In the genomic region with DNA sequence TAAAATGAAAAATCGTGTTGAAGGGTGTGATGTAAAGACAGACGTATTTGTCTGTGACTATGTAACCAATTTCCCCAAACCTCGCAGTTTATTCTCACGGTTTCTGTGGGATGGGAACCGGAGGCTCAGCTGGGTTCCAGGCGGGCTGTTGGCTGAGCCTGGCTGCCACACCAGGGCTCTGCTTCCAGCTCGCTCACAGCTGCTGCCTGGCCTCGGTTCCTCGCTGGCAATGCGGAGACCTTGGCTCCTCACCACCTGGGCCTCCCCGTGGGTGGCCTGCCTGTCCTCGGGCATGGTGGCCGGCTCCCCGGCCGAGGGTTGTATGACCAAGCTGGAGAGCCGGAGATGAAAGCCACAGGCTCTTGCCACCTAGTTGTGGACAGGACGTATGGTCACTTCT, we compare ENCODE assay signal across 14 cellular contexts.
DNase-seq lines count a peak whose midpoint lies in the region; ATAC-seq and TF ChIP-seq lines count a peak whose summit lies in the region.
"Had no signal": no experiment of that assay in that cellular context is flagged by ENCODE, and none has a peak within 500 bp of the region (broad histone marks: within the 10 kb centered on the region; RNA-seq: fewer than 3 reads in every experiment).

No MANE protein-coding gene starts in this region.

- H3K36me3 ChIP-seq in SJSA1 (no peaks in the 10 kb centered on the region), fibroblast of lung (ENCODE audit: control insufficient read depth, insufficient read depth, low read length) (no peaks in the 10 kb centered on the region)

- no peaks in the 10 kb centered on the region for H3K9me3 Mint-ChIP-seq in stimulated activated naive CD8-positive, alpha-beta T cell treated with anti-CD3 and anti-CD28 coated beads, Interleukin-15, amount 100 ng/mL, for 72 hours
- H3K9me3 Mint-ChIP-seq: CD8-positive, alpha-beta T cell had no signal

- no peak overlapping the region for H3K4me2 ChIP-seq in fibroblast of lung (ENCODE audit: extremely low read depth, insufficient read depth, low read length)
- H3K4me2 ChIP-seq: A549 had no signal

- peak overlapping the region; percentile 1 for H3K9ac ChIP-seq in fibroblast of lung (ENCODE audit: insufficient read depth, low read length)

- H3K4me1 Mint-ChIP-seq in stimulated activated naive CD8-positive, alpha-beta T cell treated with anti-CD3 and anti-CD28 coated beads, Interleukin-15, amount 100 ng/mL, for 72 hours = no peaks in the 10 kb centered on the region
- H3K4me1 Mint-ChIP-seq: CD14-positive monocyte had no signal

- H3K4me1 ChIP-seq in SJSA1 (replicated peaks) (peaks cover 79% of the 10 kb centered on the region), fibroblast of lung (ENCODE audit: control insufficient read depth, extremely low read depth, insufficient read depth, low read length) (peaks cover 21% of the 10 kb centered on the region)
- H3K4me1 ChIP-seq: A549 had no signal

- no peaks in the 10 kb centered on the region for H3K79me2 ChIP-seq in fibroblast of lung (ENCODE audit: control insufficient read depth, insufficient read depth, low read length)

- no peak for ATAC-seq in HG02610 (IDR thresholded peaks at IDR 0.05; ENCODE audit: unreplicated experiment)
- no peak for ATAC-seq in stimulated activated naive CD8-positive, alpha-beta T cell treated with anti-CD3 and anti-CD28 coated beads, Interleukin-15, amount 100 ng/mL, for 72 hours
- ATAC-seq: A549; CD8-positive, alpha-beta T cell; HCT116 had no signal

- no peak overlapping the region for H3K4me3 Mint-ChIP-seq in stimulated activated naive CD8-positive, alpha-beta T cell treated with anti-CD3 and anti-CD28 coated beads, Interleukin-15, amount 100 ng/mL, for 72 hours
- H3K4me3 Mint-ChIP-seq: CD14-positive monocyte; CD8-positive, alpha-beta T cell had no signal

- no peaks in the 10 kb centered on the region for H3K9me3 ChIP-seq in SJSA1 (replicated peaks)
- no peaks in the 10 kb centered on the region for H3K9me3 ChIP-seq in fibroblast of lung (ENCODE audit: control insufficient read depth, insufficient read depth, low read depth, low read length)
- H3K9me3 ChIP-seq: A549 had no signal

- H3K27ac ChIP-seq in SJSA1 = peak overlapping the region; percentile 56
- peak overlapping the region; percentile 53 for H3K27ac ChIP-seq in fibroblast of lung (ENCODE audit: insufficient read depth, low read length)
- H3K27ac ChIP-seq: A549 had no signal

- peaks cover 8% of the 10 kb centered on the region for H3K27me3 Mint-ChIP-seq in stimulated activated naive CD8-positive, alpha-beta T cell treated with anti-CD3 and anti-CD28 coated beads, Interleukin-15, amount 100 ng/mL, for 72 hours

- H3K27me3 ChIP-seq in SJSA1 (replicated peaks) (no peaks in the 10 kb centered on the region), fibroblast of lung (ENCODE audit: control insufficient read depth, insufficient read depth, low read length) (no peaks in the 10 kb centered on the region)

- TF ChIP-seq CTCF in fibroblast of lung (conservative IDR thresholded peaks at IDR 0.05 in 1 of 2, IDR thresholded peaks at IDR 0.05 in 1 of 2; ENCODE audit: low read depth in 1 of 2, low read length in 2 of 2) = no peak

- peak; percentile 43 for DNase-seq in G401 (ENCODE audit: low spot score)
- DNase-seq in SJSA1 (ENCODE audit: low read depth in 1 of 2, low spot score in 2 of 2) = peak; percentile 68 to 82
- DNase-seq in fibroblast of lung (ENCODE audit: low read depth in 2 of 2) = peak in 1 of 2 donors; percentile 23
- no peak for DNase-seq in stimulated activated naive CD8-positive, alpha-beta T cell treated with anti-CD3 and anti-CD28 coated beads, Interleukin-15, amount 100 ng/mL, for 72 hours
- no peak for DNase-seq in OCI-M2 (lab: John Stamatoyannopoulos, UW; ENCODE audit: unreplicated experiment)
- DNase-seq: CD8-positive, alpha-beta T cell; COR-L47; DMS153; DMS79 treated with DMSO at 0.1 percent for 48 hours; GF-D8 had no signal

- H3K4me3 ChIP-seq in SJSA1 (no peak overlapping the region), fibroblast of lung (replicated peaks in 1 of 4; ENCODE audit: control extremely low read depth in 1 of 4, insufficient read depth in 1 of 4, low read depth in 3 of 4, low read length in 4 of 4) (no peak overlapping the region)
- H3K4me3 ChIP-seq: A549 had no signal

- no peaks in the 10 kb centered on the region for H4K20me1 ChIP-seq in fibroblast of lung (ENCODE audit: control insufficient read depth, extremely low read depth, insufficient read depth, low read length)

- no peak overlapping the region for H3K27ac Mint-ChIP-seq in stimulated activated naive CD8-positive, alpha-beta T cell treated with anti-CD3 and anti-CD28 coated beads, Interleukin-15, amount 100 ng/mL, for 72 hours
- H3K27ac Mint-ChIP-seq: CD14-positive monocyte; CD8-positive, alpha-beta T cell had no signal

- in situ Hi-C loops in G401 (cut with HindIII; ENCODE audit: low sequenced_read_pairs) = no loop called here

- H2AFZ ChIP-seq in fibroblast of lung (ENCODE audit: low read length) = peak overlapping the region; percentile 13

Comparison
In these comparisons a context has a peak if more than half of its experiments do, and no peak if none do; other contexts are left out.
1. DNase-seq: peak in G401 (single experiment) and SJSA1 (2 of 2); none in stimulated activated naive CD8-positive, alpha-beta T cell treated with anti-CD3 and anti-CD28 coated beads, Interleukin-15, amount 100 ng/mL, for 72 hours (0 of 2) and OCI-M2 (single experiment).